ENCODE assay signal across 9 cellular contexts in the genomic region with DNA sequence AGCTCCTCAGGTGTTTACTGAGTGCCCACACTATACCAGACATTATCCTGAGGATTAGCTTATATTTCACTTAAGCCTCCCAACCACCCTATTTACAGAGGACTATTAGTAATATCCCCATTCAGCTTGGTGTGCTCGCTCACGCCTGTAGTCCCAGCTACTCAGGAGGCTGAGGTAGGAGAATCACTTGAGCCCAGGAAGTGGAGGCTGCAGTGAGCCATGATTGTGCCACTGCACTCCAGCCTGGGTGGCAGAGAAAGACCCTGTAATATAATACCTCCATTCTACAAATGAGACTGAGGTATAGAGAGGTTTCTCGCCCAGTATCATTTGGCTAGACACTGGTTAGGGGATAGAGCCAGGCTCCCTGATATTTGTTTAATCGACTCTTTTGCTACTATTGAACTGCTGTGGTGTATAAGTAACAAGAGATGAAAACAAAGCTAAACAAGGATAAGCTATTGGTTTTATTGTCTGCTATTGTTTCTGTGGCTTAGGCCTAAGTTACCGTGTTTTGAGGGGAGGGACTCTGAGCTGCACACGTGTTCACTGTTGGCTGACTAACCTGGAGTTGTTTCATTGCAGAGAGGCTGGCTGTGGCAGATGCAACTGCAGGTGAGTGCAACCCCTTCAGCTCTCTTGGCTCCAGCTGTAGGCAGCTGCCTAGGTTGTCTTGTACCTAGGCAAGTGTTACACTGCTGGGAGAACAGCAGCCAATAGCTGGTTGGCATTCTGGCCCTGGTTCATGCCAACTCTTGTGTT. TPM values are rescaled to one million over a fixed set of nuclear protein-coding genes. Genes with fewer than 3 reads are reported as not detected.
DNase-seq lines count a peak whose midpoint lies in the region; TF ChIP-seq lines count a peak whose summit lies in the region.
"Had no signal": no experiment of that assay in that cellular context is flagged by ENCODE, and none has a peak within 500 bp of the region (broad histone marks: within the 10 kb centered on the region; RNA-seq: fewer than 3 reads in every experiment).

No MANE protein-coding gene starts in this region.

- DNase-seq in adipocyte (ENCODE audit: low read depth): no peak
- DNase-seq in mucosa of gallbladder (ENCODE audit: low spot score): peak; percentile 51
- no peak for DNase-seq in T-helper 9 cell
- no peak for DNase-seq in GDM1 (lab: John Stamatoyannopoulos, UW)
- no peak for DNase-seq in NCI-H1105 treated with DMSO at 0.1 percent for 48 hours (lab: John Stamatoyannopoulos, UW)
- no peak for DNase-seq in A172 (ENCODE audit: low spot score)
- DNase-seq: NCI-H526 treated with DMSO at 0.1 percent for 48 hours had no signal

- H3K36me3 ChIP-seq in DOHH2 (ENCODE audit: control insufficient read depth, low read length): peaks cover 67% of the 10 kb centered on the region
- peaks cover 38% of the 10 kb centered on the region for H3K36me3 ChIP-seq in adipocyte (ENCODE audit: control insufficient read depth, insufficient read depth, low read length, severe bottlenecking)

- H3K27me3 ChIP-seq in DOHH2 (ENCODE audit: control insufficient read depth, low read length): 0 out of 2 replicates have a peak, but pooled peaks cover 4% of the 10 kb centered on the region
- no peaks in the 10 kb centered on the region for H3K27me3 ChIP-seq in adipocyte (replicated peaks; ENCODE audit: control insufficient read depth, insufficient read depth, low read length)

- peak overlapping the region; percentile 96 for H3K4me2 ChIP-seq in DOHH2 (ENCODE audit: low read length)

- H3K27me3 Mint-ChIP-seq in IgD-negative memory B cell: no peaks in the 10 kb centered on the region

- peak overlapping the region; percentile 85 for H3K27ac ChIP-seq in DOHH2 (ENCODE audit: low read depth, low read length)

- H3K9ac ChIP-seq in adipocyte (ENCODE audit: low read length): peak overlapping the region; percentile 37

- no peak for TF ChIP-seq CTCF in DOHH2 (IDR thresholded peaks at IDR 0.05; ENCODE audit: low read depth, low read length, poor library complexity, severe bottlenecking)

- H3K4me1 ChIP-seq in DOHH2 (ENCODE audit: control insufficient read depth, low read length) (peaks cover 66% of the 10 kb centered on the region), adipocyte (ENCODE audit: control insufficient read depth, insufficient read depth, low read length) (peaks cover 40% of the 10 kb centered on the region)

- H3F3A ChIP-seq in DOHH2 (ENCODE audit: control insufficient read depth, insufficient read depth): peaks cover 56% of the 10 kb centered on the region

- no peaks in the 10 kb centered on the region for H3K9me3 Mint-ChIP-seq in IgD-negative memory B cell

- H3K4me3 ChIP-seq in DOHH2 (ENCODE audit: low read length) (peak overlapping the region; percentile 81), adipocyte (ENCODE audit: low read length) (peak overlapping the region; percentile 60)

- peaks cover 71% of the 10 kb centered on the region for H3K79me2 ChIP-seq in DOHH2 (ENCODE audit: control insufficient read depth, low read length)

- H4K20me1 ChIP-seq in DOHH2 (ENCODE audit: control insufficient read depth, insufficient read depth, low read depth, low read length): peaks cover 12% of the 10 kb centered on the region; the same call in 1 of the 2 replicates

- peaks cover 7% of the 10 kb centered on the region for H3K36me3 Mint-ChIP-seq in IgD-negative memory B cell

- H3K4me1 Mint-ChIP-seq in IgD-negative memory B cell: peaks cover 19 to 42% (median 29%) of the 10 kb centered on the region in 3 donors

- peak overlapping the region; percentile 72 to 96 (median 94) for H3K4me3 Mint-ChIP-seq in IgD-negative memory B cell

- peak overlapping the region; percentile 10 to 88 (median 42) for H3K27ac Mint-ChIP-seq in IgD-negative memory B cell

- no peaks in the 10 kb centered on the region for H3K9me2 ChIP-seq in DOHH2 (replicated peaks; ENCODE audit: control insufficient read depth, low read length)

- H3K9me3 ChIP-seq in DOHH2 (ENCODE audit: control insufficient read depth, insufficient read depth, low read length) (no peaks in the 10 kb centered on the region), adipocyte (ENCODE audit: control insufficient read depth, low read length) (no peaks in the 10 kb centered on the region)

RNA-seq across cellular contexts. Expression of gene MATR3, which starts 17.8 kb away (rescaled TPM):
- polyA plus RNA-seq in IgD-negative memory B cell: 346 TPM
- 161 TPM for total RNA-seq in mucosa of gallbladder
- 333 and 368 TPM in 2 replicates for total RNA-seq in A172 (2014; rRNA removed; shearing (Covaris generic))
